8 cellular contexts compared by ENCODE assay signal in the genomic region with DNA sequence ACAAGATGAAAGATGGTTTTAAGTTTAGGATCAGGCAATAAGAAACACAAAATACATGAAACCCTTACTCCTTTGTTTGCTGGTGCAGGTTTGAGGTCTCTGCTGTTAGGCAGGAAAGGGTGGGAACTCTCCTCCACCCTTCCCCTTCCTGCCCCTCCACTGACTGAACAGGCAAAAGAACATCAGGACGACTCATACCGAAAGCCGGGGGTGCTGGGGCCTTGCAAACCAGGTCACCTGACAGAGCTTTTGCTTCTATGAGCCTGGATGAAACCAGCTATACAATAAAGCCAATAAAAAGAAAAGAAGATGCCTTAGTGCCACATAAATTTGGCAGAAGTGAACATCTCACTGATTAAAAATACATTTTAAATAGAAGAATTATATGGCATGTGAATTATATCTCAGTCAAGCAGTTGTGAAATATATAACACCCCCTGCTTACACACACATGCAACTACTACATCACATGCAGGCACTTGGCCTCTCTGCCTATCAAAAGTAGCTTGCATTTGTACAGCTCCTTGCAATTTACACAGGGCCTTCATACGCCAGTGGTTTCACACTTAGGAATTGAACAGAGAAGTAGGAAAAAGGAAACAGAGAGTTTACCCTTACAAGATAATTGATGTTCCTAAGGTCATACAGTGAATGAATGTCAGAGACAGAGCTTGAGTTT.
DNase-seq lines count a peak whose midpoint lies in the region; ATAC-seq and TF ChIP-seq lines count a peak whose summit lies in the region.

No MANE protein-coding gene starts in this region.

- intact Hi-C loops in dendritic cell treated with granulocyte-macrophage colony-stimulating factor and Interleukin-4, amounts not matched to agents 40 ng/mL and 50 ng/mL, for 4 days (cut with micrococcal nuclease): no loop called here

- H3K36me3 Mint-ChIP-seq in dendritic cell treated with granulocyte-macrophage colony-stimulating factor and Interleukin-4, amounts not matched to agents 40 ng/mL and 50 ng/mL, for 4 days (ENCODE audit: low read depth): no peaks in the 10 kb centered on the region
- H3K36me3 Mint-ChIP-seq in mesothelial cell of epicardium: no peaks in the 10 kb centered on the region

- ATAC-seq in GM18873 (IDR thresholded peaks at IDR 0.05; ENCODE audit: low FRiP score, unreplicated experiment) (peak; percentile 84), HG02981 (IDR thresholded peaks at IDR 0.05; ENCODE audit: unreplicated experiment) (peak; percentile 91)

- H3K27me3 Mint-ChIP-seq in dendritic cell treated with granulocyte-macrophage colony-stimulating factor and Interleukin-4, amounts not matched to agents 40 ng/mL and 50 ng/mL, for 4 days: peaks cover 5% of the 10 kb centered on the region
- H3K27me3 Mint-ChIP-seq in mesothelial cell of epicardium (ENCODE audit: low read depth): no peaks in the 10 kb centered on the region

- DNase-seq in T-helper 22 cell (ENCODE audit: low read depth) (peak; percentile 43), 8988T (no peak), GF-D8 (lab: John Stamatoyannopoulos, UW) (no peak), mesothelial cell of epicardium (ENCODE audit: low spot score in 2 of 2, unreplicated experiment in 2 of 2) (no peak)
- DNase-seq in stimulated activated CD4-positive, alpha-beta T cell treated with anti-CD3 and anti-CD28 coated beads, Interleukin-4, amount 100 ng/mL, for 24 hours: peak; percentile 80

- H3K4me1 Mint-ChIP-seq in dendritic cell treated with granulocyte-macrophage colony-stimulating factor and Interleukin-4, amounts not matched to agents 40 ng/mL and 50 ng/mL, for 4 days (ENCODE audit: low read depth): peaks cover 66% of the 10 kb centered on the region
- no peaks in the 10 kb centered on the region for H3K4me1 Mint-ChIP-seq in mesothelial cell of epicardium

- peak overlapping the region; percentile 6 for H3K4me3 Mint-ChIP-seq in dendritic cell treated with granulocyte-macrophage colony-stimulating factor and Interleukin-4, amounts not matched to agents 40 ng/mL and 50 ng/mL, for 4 days
- no peak overlapping the region for H3K4me3 Mint-ChIP-seq in mesothelial cell of epicardium

- no peaks in the 10 kb centered on the region for H3K9me3 Mint-ChIP-seq in dendritic cell treated with granulocyte-macrophage colony-stimulating factor and Interleukin-4, amounts not matched to agents 40 ng/mL and 50 ng/mL, for 4 days
- no peaks in the 10 kb centered on the region for H3K9me3 Mint-ChIP-seq in mesothelial cell of epicardium

- H3K27ac Mint-ChIP-seq in dendritic cell treated with granulocyte-macrophage colony-stimulating factor and Interleukin-4, amounts not matched to agents 40 ng/mL and 50 ng/mL, for 4 days: peak overlapping the region; percentile 25
- H3K27ac Mint-ChIP-seq in mesothelial cell of epicardium: no peak overlapping the region

- TF ChIP-seq CTCF in mesothelial cell of epicardium (IDR thresholded peaks at IDR 0.05; ENCODE audit: unreplicated experiment): no peak

Comparison
In these comparisons a context has a peak if more than half of its experiments do, and no peak if none do; other contexts are left out.
1. DNase-seq: peak in T-helper 22 cell (single experiment) and stimulated activated CD4-positive, alpha-beta T cell treated with anti-CD3 and anti-CD28 coated beads, Interleukin-4, amount 100 ng/mL, for 24 hours (single experiment); none in 8988T (single experiment), GF-D8 (single experiment) and mesothelial cell of epicardium (0 of 2).